18 cellular contexts compared by ENCODE assay signal in the genomic region with DNA sequence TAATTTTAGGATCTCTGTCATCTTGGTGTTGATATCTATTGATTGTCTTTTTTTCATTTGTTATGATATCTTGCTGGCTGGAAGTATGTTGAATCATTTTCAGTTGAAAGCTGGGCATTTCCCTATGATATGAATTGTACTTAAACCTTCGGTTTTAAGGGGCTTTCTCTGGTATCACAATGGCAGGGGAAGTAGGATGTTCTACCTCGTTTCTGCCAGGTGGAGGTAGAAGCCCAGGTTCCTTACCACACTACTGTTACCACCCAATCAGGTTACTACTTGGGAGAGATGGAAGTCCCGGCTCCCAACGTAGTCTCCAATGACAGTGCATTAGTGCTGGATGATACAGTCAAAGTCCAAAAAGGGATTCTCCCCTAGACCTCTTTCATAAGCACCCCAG.
DNase-seq lines count a peak whose midpoint lies in the region; ATAC-seq, FAIRE-seq and TF ChIP-seq lines count a peak whose summit lies in the region.
"Had no signal": no experiment of that assay in that cellular context is flagged by ENCODE, and none has a peak within 500 bp of the region (broad histone marks: within the 10 kb centered on the region; RNA-seq: fewer than 3 reads in every experiment).

No MANE protein-coding gene starts in this region.

- H2BK5ac ChIP-seq in mesenchymal stem cell (ENCODE audit: low read depth, low read length, poor library complexity, severe bottlenecking) = no peak overlapping the region

- no peak overlapping the region for H4K8ac ChIP-seq in mesenchymal stem cell (ENCODE audit: low read length)

- peaks cover 11% of the 10 kb centered on the region for H3K4me1 Mint-ChIP-seq in activated T-cell treated with anti-CD3 and anti-CD28 coated beads, Interleukin-2, amount 50 U/mL, for 72 hours (ENCODE audit: low read depth)
- no peaks in the 10 kb centered on the region for H3K4me1 Mint-ChIP-seq in activated T-cell treated with anti-CD3 and anti-CD28 coated beads, Interleukin-2, amount 50 U/mL, for 24 hours (ENCODE audit: low read depth)
- no peaks in the 10 kb centered on the region; the same call in 1 of the 3 replicates for H3K4me1 Mint-ChIP-seq in GM23338

- no peak overlapping the region for H3K14ac ChIP-seq in mesenchymal stem cell (ENCODE audit: low read length in 2 of 2)

- H2BK12ac ChIP-seq in mesenchymal stem cell (ENCODE audit: low read length in 2 of 2) = no peak overlapping the region

- TF ChIP-seq POLR2A in GM12878 (IDR thresholded peaks at IDR 0.05; ENCODE audit: low read depth, low read length) = no peak

- no peak overlapping the region for H2BK15ac ChIP-seq in mesenchymal stem cell (ENCODE audit: low read depth, poor library complexity, severe bottlenecking)

- H2AK5ac ChIP-seq in mesenchymal stem cell (ENCODE audit: low read length, severe bottlenecking) = no peak overlapping the region

- H3F3A ChIP-seq in GM23338 (replicated peaks; ENCODE audit: low read depth) = no peaks in the 10 kb centered on the region

- no peak overlapping the region for H3K18ac ChIP-seq in mesenchymal stem cell (ENCODE audit: low read depth in 1 of 2, low read length in 2 of 2)

- in situ Hi-C loops in GM12878 (cut with MboI) = no loop called here

- H4K20me1 ChIP-seq in GM23338 (replicated peaks; ENCODE audit: insufficient read depth) (no peaks in the 10 kb centered on the region), GM12878 (ENCODE audit: control insufficient read depth, insufficient read depth) (no peaks in the 10 kb centered on the region)

- H3K27me3 ChIP-seq in GM23338 (ENCODE audit: insufficient read depth) = no peaks in the 10 kb centered on the region
- no peaks in the 10 kb centered on the region for H3K27me3 ChIP-seq in GM12878 (replicated peaks in 1 of 2; ENCODE audit: control insufficient read depth in 2 of 2, insufficient read depth in 2 of 2, low read length in 1 of 2)
- H3K27me3 ChIP-seq in mesenchymal stem cell (ENCODE audit: control insufficient read depth in 1 of 2, insufficient read depth in 1 of 2, low read length in 2 of 2) = no peaks in the 10 kb centered on the region

- intact Hi-C loops in GM12878 (cut with micrococcal nuclease; ENCODE audit: unreplicated experiment) (no loop called here), mucosa of descending colon (cut with DNase I, micrococcal nuclease) (no loop called here)

- POLR2A ChIA-PET in GM12878 (lab: Charles Lee) = no interaction called here

- no peak overlapping the region for H3K4me2 ChIP-seq in GM23338
- no peak overlapping the region for H3K4me2 ChIP-seq in GM12878 (ENCODE audit: control insufficient read depth, insufficient read depth)
- H3K4me2 ChIP-seq in mesenchymal stem cell (ENCODE audit: low read length, poor library complexity, severe bottlenecking) = no peak overlapping the region

- H3K9me3 Mint-ChIP-seq in activated T-cell treated with anti-CD3 and anti-CD28 coated beads, Interleukin-2, amount 50 U/mL, for 72 hours = peaks cover 3 to 6% of the 10 kb centered on the region in 2 donors
- peaks cover 6% of the 10 kb centered on the region for H3K9me3 Mint-ChIP-seq in activated T-cell treated with anti-CD3 and anti-CD28 coated beads, Interleukin-2, amount 50 U/mL, for 24 hours
- H3K9me3 Mint-ChIP-seq in GM23338 = no peaks in the 10 kb centered on the region; the same call in 1 of the 3 replicates

- no peak for TF ChIP-seq RAD21 in GM12878 (IDR thresholded peaks at IDR 0.05; ENCODE audit: insufficient read depth, low read depth, low read length)

- peaks cover 6 to 7% of the 10 kb centered on the region in 2 donors for H3K36me3 Mint-ChIP-seq in activated T-cell treated with anti-CD3 and anti-CD28 coated beads, Interleukin-2, amount 50 U/mL, for 72 hours (ENCODE audit: insufficient read depth in 2 of 2)
- no peaks in the 10 kb centered on the region for H3K36me3 Mint-ChIP-seq in activated T-cell treated with anti-CD3 and anti-CD28 coated beads, Interleukin-2, amount 50 U/mL, for 24 hours (ENCODE audit: low read depth)
- no peaks in the 10 kb centered on the region; the same call in 2 of the 3 replicates for H3K36me3 Mint-ChIP-seq in GM23338 (ENCODE audit: low read depth)

- H3K4me3 ChIP-seq in GM23338 (no peak overlapping the region), GM12878 (no peak overlapping the region), mesenchymal stem cell (ENCODE audit: insufficient read depth in 1 of 2, low read depth in 1 of 2, low read length in 2 of 2) (no peak overlapping the region), mucosa of descending colon (no peak overlapping the region)
- H3K4me3 ChIP-seq: HAP-1 had no signal

- 38% methylated on average over 4 of the region's 4 CpGs for WGBS in GM12878 (ENCODE audit: insufficient coverage, insufficient replicate concordance, low lambda C conversion rate, missing lambda C conversion rate)
- WGBS in mesenchymal stem cell = 100% methylated on average over 1 of the region's 4 CpGs

- H4K91ac ChIP-seq in mesenchymal stem cell (ENCODE audit: low read length) = no peak overlapping the region

- no TSS peak for BruUV-seq in GM12878 (replicated peaks; lab: Mats Ljungman, UMichigan)

- no peaks in the 10 kb centered on the region for H3K27me3 Mint-ChIP-seq in activated T-cell treated with anti-CD3 and anti-CD28 coated beads, Interleukin-2, amount 50 U/mL, for 72 hours (ENCODE audit: low read depth)
- no peaks in the 10 kb centered on the region for H3K27me3 Mint-ChIP-seq in activated T-cell treated with anti-CD3 and anti-CD28 coated beads, Interleukin-2, amount 50 U/mL, for 24 hours
- H3K27me3 Mint-ChIP-seq in GM23338 (ENCODE audit: insufficient read depth, low read depth, poor library complexity) = peaks cover 2% of the 10 kb centered on the region

- no peaks in the 10 kb centered on the region for H3K79me1 ChIP-seq in mesenchymal stem cell (replicated peaks; ENCODE audit: low read length, poor library complexity, severe bottlenecking)

- H3K36me3 ChIP-seq in GM23338 (ENCODE audit: insufficient read depth) = no peaks in the 10 kb centered on the region
- no peaks in the 10 kb centered on the region for H3K36me3 ChIP-seq in GM12878 (ENCODE audit: control insufficient read depth in 2 of 2, insufficient read depth in 2 of 2, low read length in 1 of 2)
- no peaks in the 10 kb centered on the region for H3K36me3 ChIP-seq in mesenchymal stem cell (ENCODE audit: control insufficient read depth in 1 of 2, insufficient read depth in 2 of 2, low read depth in 1 of 2, low read length in 2 of 2)
- no peaks in the 10 kb centered on the region for H3K36me3 ChIP-seq in mucosa of descending colon (ENCODE audit: low read depth)
- H3K36me3 ChIP-seq: HAP-1 had no signal

- CTCF ChIA-PET in GM12878 (lab: Yijun Ruan, JAX) = no interaction called here

- TF ChIP-seq CTCF in GM23338 (conservative IDR thresholded peaks at IDR 0.05; ENCODE audit: low read depth in 2 of 2) = no peak
- TF ChIP-seq CTCF in GM12878 (IDR thresholded peaks at IDR 0.05 in 2 of 3, conservative IDR thresholded peaks at IDR 0.05 in 1 of 3; ENCODE audit: control insufficient read depth in 2 of 3, extremely low read depth in 1 of 3, insufficient read depth in 1 of 3, low read depth in 3 of 3, low read length in 3 of 3) = no peak
- TF ChIP-seq CTCF in mucosa of descending colon (IDR thresholded peaks at IDR 0.05) = no peak

- SMC1A ChIA-PET in GM12878 (lab: Charles Lee; ENCODE audit: uncharacterized antibody, unreplicated experiment) = no interaction called here

- H3K27ac ChIP-seq in GM23338 (ENCODE audit: low read depth) (no peak overlapping the region), GM12878 (ENCODE audit: control insufficient read depth, insufficient read depth) (no peak overlapping the region), mesenchymal stem cell (ENCODE audit: low read length, poor library complexity, severe bottlenecking) (no peak overlapping the region)

- no peaks in the 10 kb centered on the region; the same call in 2 of the 3 replicates for H3K9me3 ChIP-seq in GM12878 (replicated peaks; ENCODE audit: control insufficient read depth, insufficient read depth, low read length)
- peaks cover 5% of the 10 kb centered on the region for H3K9me3 ChIP-seq in mesenchymal stem cell (ENCODE audit: control insufficient read depth, low read length)
- peaks cover 10% of the 10 kb centered on the region for H3K9me3 ChIP-seq in mucosa of descending colon
- H3K9me3 ChIP-seq: HAP-1 had no signal

- RAD21 ChIA-PET in GM12878 (lab: Charles Lee; ENCODE audit: unreplicated experiment) = no interaction called here

- no peak for TF ChIP-seq EP300 in GM12878 (IDR thresholded peaks at IDR 0.05; ENCODE audit: borderline replicate concordance in 1 of 2, control insufficient read depth in 1 of 2, low read depth in 2 of 2, low read length in 2 of 2)

- no peaks in the 10 kb centered on the region; the same call in 1 of the 2 replicates for H3K9me2 ChIP-seq in GM23338 (ENCODE audit: insufficient read depth)

- H2AFZ ChIP-seq in GM23338 (no peak overlapping the region), GM12878 (ENCODE audit: control insufficient read depth, low read depth, low read length) (no peak overlapping the region), mesenchymal stem cell (ENCODE audit: low read depth, low read length) (no peak overlapping the region)

- H3K79me2 ChIP-seq in GM23338 (replicated peaks; ENCODE audit: insufficient read depth) (no peaks in the 10 kb centered on the region), GM12878 (ENCODE audit: control insufficient read depth, insufficient read depth, low read length) (no peaks in the 10 kb centered on the region)

- peak; percentile 80 for FAIRE-seq in HTR-8/SVneo (lab: Jason Lieb, UNC)
- FAIRE-seq in GM12878 (lab: Jason Lieb, UNC) = peak; percentile 66
- FAIRE-seq: G401.6, H54 had no signal

- ATAC-seq in activated T-cell treated with anti-CD3 and anti-CD28 coated beads, Interleukin-2, amount 50 U/mL, for 72 hours (replicated peaks in 1 of 2) = peak; percentile 47 to 78
- ATAC-seq in GM23338 (no peak), GM12878 (0 out of 3 replicates have a peak, but pooled peaks have one; percentile 21), mucosa of descending colon (no peak), GM19035 (IDR thresholded peaks at IDR 0.05; ENCODE audit: unreplicated experiment) (no peak)
- ATAC-seq: CD8-positive, alpha-beta T cell had no signal

- peak overlapping the region; percentile 48 for H3K27ac Mint-ChIP-seq in activated T-cell treated with anti-CD3 and anti-CD28 coated beads, Interleukin-2, amount 50 U/mL, for 72 hours
- no peak overlapping the region for H3K27ac Mint-ChIP-seq in activated T-cell treated with anti-CD3 and anti-CD28 coated beads, Interleukin-2, amount 50 U/mL, for 24 hours
- no peak overlapping the region for H3K27ac Mint-ChIP-seq in GM23338
- H3K27ac Mint-ChIP-seq: CD8-positive, alpha-beta T cell; HFFc6 had no signal

- peak overlapping the region in 1 of 2 donors; percentile 43 for H3K4me3 Mint-ChIP-seq in activated T-cell treated with anti-CD3 and anti-CD28 coated beads, Interleukin-2, amount 50 U/mL, for 72 hours
- H3K4me3 Mint-ChIP-seq in activated T-cell treated with anti-CD3 and anti-CD28 coated beads, Interleukin-2, amount 50 U/mL, for 24 hours = no peak overlapping the region
- no peak overlapping the region for H3K4me3 Mint-ChIP-seq in GM23338
- H3K4me3 Mint-ChIP-seq: CD8-positive, alpha-beta T cell; HFFc6 had no signal

- no peak for DNase-seq in activated T-cell treated with anti-CD3 and anti-CD28 coated beads, Interleukin-2, amount 50 U/mL, for 72 hours
- DNase-seq in activated T-cell treated with anti-CD3 and anti-CD28 coated beads, Interleukin-2, amount 50 U/mL, for 24 hours = no peak
- DNase-seq in GM23338 (ENCODE audit: low spot score) (peak; percentile 11), HTR-8/SVneo (ENCODE audit: insufficient read length, low spot score) (no peak), GM12878 (ENCODE audit: low read depth, low spot score) (no peak), mesenchymal stem cell (no peak), mucosa of descending colon (no peak)
- DNase-seq: C1 segment of cervical spinal cord; Caco-2; CD8-positive, alpha-beta T cell; DMS153; DND-41; GOT3; HFFc6 had no signal

- H3K9ac ChIP-seq in GM12878 (ENCODE audit: control insufficient read depth, insufficient read depth, low read length) (no peak overlapping the region), mesenchymal stem cell (ENCODE audit: low read length) (no peak overlapping the region)

- no peak overlapping the region for H2BK120ac ChIP-seq in mesenchymal stem cell (ENCODE audit: low read depth, low read length)

- H3K4me1 ChIP-seq in GM23338 (ENCODE audit: insufficient read depth) (no peaks in the 10 kb centered on the region), GM12878 (ENCODE audit: control insufficient read depth, insufficient read depth, low read length) (no peaks in the 10 kb centered on the region), mesenchymal stem cell (ENCODE audit: control insufficient read depth, insufficient read depth, low read depth, low read length) (no peaks in the 10 kb centered on the region), mucosa of descending colon (ENCODE audit: low read depth) (no peaks in the 10 kb centered on the region)
- H3K4me1 ChIP-seq: Caco-2, HAP-1 had no signal

- H3K4ac ChIP-seq in mesenchymal stem cell (ENCODE audit: low read depth in 1 of 2, low read length in 2 of 2) = no peak overlapping the region

- no peak overlapping the region for H3K23ac ChIP-seq in mesenchymal stem cell (ENCODE audit: low read length in 2 of 2)

Comparison
In these comparisons a context has a peak if more than half of its experiments do, and no peak if none do; other contexts are left out.
1. ATAC-seq: peak in activated T-cell treated with anti-CD3 and anti-CD28 coated beads, Interleukin-2, amount 50 U/mL, for 72 hours (2 of 2) and GM12878 (single experiment); none in GM23338 (single experiment), mucosa of descending colon (single experiment) and GM19035 (single experiment).